In genomic region chr7:116863168-116863670, GRCh38 we compare ENCODE assay signal across 1 cellular context.
TF ChIP-seq lines count a peak whose summit lies in the region.

No MANE protein-coding gene starts in this region.

TF ChIP-seq in SK-N-SH, 30 proteins besides CTCF, POLR2A, EP300 and RAD21:
- TF ChIP-seq, protein P1, sequence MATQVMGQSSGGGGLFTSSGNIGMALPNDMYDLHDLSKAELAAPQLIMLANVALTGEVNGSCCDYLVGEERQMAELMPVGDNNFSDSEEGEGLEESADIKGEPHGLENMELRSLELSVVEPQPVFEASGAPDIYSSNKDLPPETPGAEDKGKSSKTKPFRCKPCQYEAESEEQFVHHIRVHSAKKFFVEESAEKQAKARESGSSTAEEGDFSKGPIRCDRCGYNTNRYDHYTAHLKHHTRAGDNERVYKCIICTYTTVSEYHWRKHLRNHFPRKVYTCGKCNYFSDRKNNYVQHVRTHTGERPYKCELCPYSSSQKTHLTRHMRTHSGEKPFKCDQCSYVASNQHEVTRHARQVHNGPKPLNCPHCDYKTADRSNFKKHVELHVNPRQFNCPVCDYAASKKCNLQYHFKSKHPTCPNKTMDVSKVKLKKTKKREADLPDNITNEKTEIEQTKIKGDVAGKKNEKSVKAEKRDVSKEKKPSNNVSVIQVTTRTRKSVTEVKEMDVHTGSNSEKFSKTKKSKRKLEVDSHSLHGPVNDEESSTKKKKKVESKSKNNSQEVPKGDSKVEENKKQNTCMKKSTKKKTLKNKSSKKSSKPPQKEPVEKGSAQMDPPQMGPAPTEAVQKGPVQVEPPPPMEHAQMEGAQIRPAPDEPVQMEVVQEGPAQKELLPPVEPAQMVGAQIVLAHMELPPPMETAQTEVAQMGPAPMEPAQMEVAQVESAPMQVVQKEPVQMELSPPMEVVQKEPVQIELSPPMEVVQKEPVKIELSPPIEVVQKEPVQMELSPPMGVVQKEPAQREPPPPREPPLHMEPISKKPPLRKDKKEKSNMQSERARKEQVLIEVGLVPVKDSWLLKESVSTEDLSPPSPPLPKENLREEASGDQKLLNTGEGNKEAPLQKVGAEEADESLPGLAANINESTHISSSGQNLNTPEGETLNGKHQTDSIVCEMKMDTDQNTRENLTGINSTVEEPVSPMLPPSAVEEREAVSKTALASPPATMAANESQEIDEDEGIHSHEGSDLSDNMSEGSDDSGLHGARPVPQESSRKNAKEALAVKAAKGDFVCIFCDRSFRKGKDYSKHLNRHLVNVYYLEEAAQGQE (IDR thresholded peaks at IDR 0.05; ENCODE audit: low read depth, low read length): no peak
- TF ChIP-seq PBX3 (IDR thresholded peaks at IDR 0.05) (no peak), ZBTB33 (IDR thresholded peaks at IDR 0.05; ENCODE audit: borderline replicate concordance, low read depth) (no peak), TAF1 (IDR thresholded peaks at IDR 0.05; ENCODE audit: borderline replicate concordance, low read depth, low read length) (no peak), NRF1 (IDR thresholded peaks at IDR 0.05; ENCODE audit: low read depth, low read length) (no peak), IRF3 (IDR thresholded peaks at IDR 0.05; ENCODE audit: low read depth, low read length) (no peak), FOXM1 (IDR thresholded peaks at IDR 0.05; ENCODE audit: low read depth) (no peak), RFX5 (IDR thresholded peaks at IDR 0.05; ENCODE audit: low read length) (no peak), JUND (IDR thresholded peaks at IDR 0.05) (no peak), POLR2AphosphoS5 (IDR thresholded peaks at IDR 0.05; ENCODE audit: low read depth, low read length) (no peak), CHD2 (IDR thresholded peaks at IDR 0.05; ENCODE audit: low read length, partially characterized antibody) (no peak), FOXJ3 (CRISPR knock-in tag; IDR thresholded peaks at IDR 0.05) (no peak), SMC3 (IDR thresholded peaks at IDR 0.05; ENCODE audit: low read depth, low read length) (no peak), TCF12 (IDR thresholded peaks at IDR 0.05) (no peak)
- TF ChIP-seq, protein P2, sequence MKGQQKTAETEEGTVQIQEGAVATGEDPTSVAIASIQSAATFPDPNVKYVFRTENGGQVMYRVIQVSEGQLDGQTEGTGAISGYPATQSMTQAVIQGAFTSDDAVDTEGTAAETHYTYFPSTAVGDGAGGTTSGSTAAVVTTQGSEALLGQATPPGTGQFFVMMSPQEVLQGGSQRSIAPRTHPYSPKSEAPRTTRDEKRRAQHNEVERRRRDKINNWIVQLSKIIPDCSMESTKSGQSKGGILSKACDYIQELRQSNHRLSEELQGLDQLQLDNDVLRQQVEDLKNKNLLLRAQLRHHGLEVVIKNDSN (IDR thresholded peaks at IDR 0.05; ENCODE audit: borderline replicate concordance, low read depth): no peak
- TF ChIP-seq, protein P3, sequence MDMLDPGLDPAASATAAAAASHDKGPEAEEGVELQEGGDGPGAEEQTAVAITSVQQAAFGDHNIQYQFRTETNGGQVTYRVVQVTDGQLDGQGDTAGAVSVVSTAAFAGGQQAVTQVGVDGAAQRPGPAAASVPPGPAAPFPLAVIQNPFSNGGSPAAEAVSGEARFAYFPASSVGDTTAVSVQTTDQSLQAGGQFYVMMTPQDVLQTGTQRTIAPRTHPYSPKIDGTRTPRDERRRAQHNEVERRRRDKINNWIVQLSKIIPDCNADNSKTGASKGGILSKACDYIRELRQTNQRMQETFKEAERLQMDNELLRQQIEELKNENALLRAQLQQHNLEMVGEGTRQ (IDR thresholded peaks at IDR 0.05; ENCODE audit: borderline replicate concordance, low read depth, low read length): no peak
TF ChIP-seq in SK-N-SH: peak in this region for 0.
